In genomic region chrX:110316351-110317078, GRCh38 we compare ENCODE assay signal across 8 cellular contexts. TPM values are rescaled to one million over a fixed set of nuclear protein-coding genes. Genes with fewer than 3 reads are reported as not detected.
DNase-seq lines count a peak whose midpoint lies in the region; ATAC-seq and TF ChIP-seq lines count a peak whose summit lies in the region.

No MANE protein-coding gene starts in this region.

- no peak overlapping the region for H3K27ac ChIP-seq in OCI-LY7 (ENCODE audit: low read depth, low read length, poor library complexity, severe bottlenecking)

- no peaks in the 10 kb centered on the region for H3K27me3 Mint-ChIP-seq in effector memory CD8-positive, alpha-beta T cell
- peaks cover 35% of the 10 kb centered on the region for H3K27me3 Mint-ChIP-seq in neural crest cell (ENCODE audit: low read depth)

- H4K20me1 ChIP-seq in OCI-LY7 (ENCODE audit: insufficient read depth, low read length), result peaks cover 20% of the 10 kb centered on the region; the same call in 1 of the 2 replicates

- H3K9me3 Mint-ChIP-seq in effector memory CD8-positive, alpha-beta T cell, result no peaks in the 10 kb centered on the region
- no peaks in the 10 kb centered on the region for H3K9me3 Mint-ChIP-seq in neural crest cell

- no peaks in the 10 kb centered on the region for H3K36me3 ChIP-seq in OCI-LY7 (ENCODE audit: insufficient read depth, low read length)

- peak overlapping the region; percentile 87 for H3K4me3 ChIP-seq in GM12875 (ENCODE audit: low read depth, low read length)
- peak overlapping the region; percentile 91 for H3K4me3 ChIP-seq in OCI-LY7 (ENCODE audit: low read depth, low read length, poor library complexity, severe bottlenecking)

- peak overlapping the region; percentile 91 to 96 for H3K27ac Mint-ChIP-seq in effector memory CD8-positive, alpha-beta T cell
- peak overlapping the region; percentile 96 for H3K27ac Mint-ChIP-seq in neural crest cell (ENCODE audit: unreplicated experiment)

- intact Hi-C loops in OCI-LY7 (cut with micrococcal nuclease; ENCODE audit: unreplicated experiment), result loop anchor here (5.0 kb wide), 1 partner anchor 149 kb away; no protein-coding TSS in a partner anchor

- H3K4me1 ChIP-seq in OCI-LY7 (ENCODE audit: insufficient read depth, low read length, poor library complexity, severe bottlenecking), result peaks cover 58% of the 10 kb centered on the region

- no peak overlapping the region for H2AFZ ChIP-seq in OCI-LY7 (ENCODE audit: low read length)

- POLR2A ChIA-PET in OCI-LY7 (lab: Charles Lee), result interaction anchor here (0.7 to 2.3 kb wide), 4 partner anchors 11 to 166 kb away, joined by 3 to 6 read pairs (median 4); no protein-coding TSS in a partner anchor

- H3K4me2 ChIP-seq in OCI-LY7 (ENCODE audit: low read length), result peak overlapping the region; percentile 91

- DNase-seq in OCI-LY7 (ENCODE audit: low spot score), result no peak
- no peak for DNase-seq in effector memory CD8-positive, alpha-beta T cell
- DNase-seq in neural crest cell (ENCODE audit: low read depth, low spot score), result peak; percentile 1
- no peak for DNase-seq in NOMO-1 treated with DMSO at 0.1 percent for 48 hours (lab: John Stamatoyannopoulos, UW; ENCODE audit: unreplicated experiment)
- DNase-seq in cerebellar nuclear complex (lab: John Stamatoyannopoulos, UW), result no peak

- no peak for ATAC-seq in effector memory CD8-positive, alpha-beta T cell (replicated peaks)
- no peak for ATAC-seq in HG02678 (IDR thresholded peaks at IDR 0.05; ENCODE audit: unreplicated experiment)
- ATAC-seq in HG02884 (IDR thresholded peaks at IDR 0.05; ENCODE audit: unreplicated experiment), result no peak

- no peaks in the 10 kb centered on the region for H3K9me3 ChIP-seq in OCI-LY7 (ENCODE audit: low read length)

- no peaks in the 10 kb centered on the region for H3K9me2 ChIP-seq in OCI-LY7 (ENCODE audit: insufficient read depth, low read length)

- H3K4me1 Mint-ChIP-seq in effector memory CD8-positive, alpha-beta T cell (ENCODE audit: low read depth in 2 of 2), result peaks cover 11 to 20% of the 10 kb centered on the region in 2 donors
- H3K4me1 Mint-ChIP-seq in neural crest cell, result peaks cover 42% of the 10 kb centered on the region

- TSS peak; percentile 72 for BruUV-seq in OCI-LY7 (replicated peaks; lab: Mats Ljungman, UMichigan)

- peaks cover 9% of the 10 kb centered on the region for H3K36me3 Mint-ChIP-seq in effector memory CD8-positive, alpha-beta T cell (ENCODE audit: insufficient read depth)
- no peaks in the 10 kb centered on the region for H3K36me3 Mint-ChIP-seq in neural crest cell (ENCODE audit: low read depth)

- peaks cover 58% of the 10 kb centered on the region for H3K79me2 ChIP-seq in OCI-LY7 (ENCODE audit: insufficient read depth, low read depth, low read length)

- TF ChIP-seq CTCF in GM12875 (IDR thresholded peaks at IDR 0.05; ENCODE audit: borderline replicate concordance, insufficient read depth, low read depth, low read length) (no peak), OCI-LY7 (conservative IDR thresholded peaks at IDR 0.05; ENCODE audit: low read length) (no peak), neural crest cell (conservative IDR thresholded peaks at IDR 0.05) (no peak)

- CTCF ChIA-PET in OCI-LY7 (lab: Charles Lee; ENCODE audit: unreplicated experiment), result interaction anchor here (1.1 to 1.3 kb wide), 2 partner anchors 22 to 85 kb away, joined by 3 read pairs; no protein-coding TSS in a partner anchor

- H3K4me3 Mint-ChIP-seq in effector memory CD8-positive, alpha-beta T cell, result peak overlapping the region; percentile 89 to 91
- H3K4me3 Mint-ChIP-seq in neural crest cell, result peak overlapping the region; percentile 98

RNA-seq across cellular contexts. Expression of gene AMMECR1, which starts 1.4 kb away (rescaled TPM):
- total RNA-seq in OCI-LY7 (2014; rRNA removed; shearing (Covaris generic)), result 12.5 and 19.1 TPM in 2 replicates
- total RNA-seq in OCI-LY7 (2022) (32.3 and 36.4 TPM in 2 replicates), neural crest cell (20.4 and 22.2 TPM in 2 replicates)

RNA-seq across cellular contexts. Expression of gene RTL9, which starts 42.1 kb away (rescaled TPM):
- total RNA-seq in OCI-LY7 (2014; rRNA removed; shearing (Covaris generic)), result not detected in 2 replicates
- total RNA-seq in OCI-LY7 (2022) (not detected in 2 replicates), neural crest cell (0.30 and 0.37 TPM in 2 replicates)
